6 cellular contexts compared by ENCODE assay signal in genomic region chr4:55027596-55027995, GRCh38.
"Had no signal": no experiment of that assay in that cellular context is flagged by ENCODE, and none has a peak within 500 bp of the region (broad histone marks: within the 10 kb centered on the region; RNA-seq: fewer than 3 reads in every experiment).

No MANE protein-coding gene starts in this region.

- H3K36me3 Mint-ChIP-seq: IgD-negative memory B cell had no signal

- H3K27me3 Mint-ChIP-seq: IgD-negative memory B cell had no signal

- H3K4me3 Mint-ChIP-seq: IgD-negative memory B cell had no signal

- H3K9me3 Mint-ChIP-seq: IgD-negative memory B cell had no signal

- H3K4me3 ChIP-seq: K562 had no signal

- H3K4me1 Mint-ChIP-seq: IgD-negative memory B cell had no signal

- H3K27ac ChIP-seq: HL-60 had no signal

- DNase-seq: IMR-90, KBM-7, KG1 had no signal
